ENCODE assay signal across 12 cellular contexts in genomic region chr15:63107895-63108546, GRCh38. TPM values are rescaled to one million over a fixed set of nuclear protein-coding genes. Genes with fewer than 3 reads are reported as not detected.
DNase-seq lines count a peak whose midpoint lies in the region; ATAC-seq and TF ChIP-seq lines count a peak whose summit lies in the region.
"Had no signal": no experiment of that assay in that cellular context is flagged by ENCODE, and none has a peak within 500 bp of the region (broad histone marks: within the 10 kb centered on the region; RNA-seq: fewer than 3 reads in every experiment).

No MANE protein-coding gene starts in this region.

- no peaks in the 10 kb centered on the region for H4K20me1 ChIP-seq in mammary epithelial cell (ENCODE audit: insufficient read depth, low read length)
- H4K20me1 ChIP-seq: BLaER1 had no signal

- H2AFZ ChIP-seq in mammary epithelial cell (ENCODE audit: low read depth, low read length), result peak overlapping the region; percentile 5

- H3K4me2 ChIP-seq in mammary epithelial cell (ENCODE audit: insufficient read depth, low read depth, low read length), result peak overlapping the region; percentile 6
- H3K4me2 ChIP-seq: BLaER1 had no signal

- peak; percentile 44 to 62 for ATAC-seq in lower lobe of right lung

- H3K9me3 ChIP-seq in mammary epithelial cell (replicated peaks; ENCODE audit: insufficient read depth, low read length) (no peaks in the 10 kb centered on the region), lower lobe of right lung (no peaks in the 10 kb centered on the region)
- no peaks in the 10 kb centered on the region for H3K9me3 ChIP-seq in effector memory CD4-positive, alpha-beta T cell (ENCODE audit: control insufficient read depth, low read length)

- H3K9ac ChIP-seq in mammary epithelial cell (ENCODE audit: insufficient read depth, low read length), result no peak overlapping the region
- H3K9ac ChIP-seq: BLaER1 had no signal

- WGBS in mammary epithelial cell (ENCODE audit: low coverage, missing lambda C conversion rate), result 1% methylated on average over 9 of the region's 9 CpGs

- H3K27ac ChIP-seq in mammary epithelial cell (ENCODE audit: insufficient read depth, low read depth, low read length), result no peak overlapping the region
- peak overlapping the region; percentile 36 for H3K27ac ChIP-seq in lower lobe of right lung
- no peak overlapping the region for H3K27ac ChIP-seq in effector memory CD4-positive, alpha-beta T cell (ENCODE audit: insufficient read depth, low read length, poor library complexity, severe bottlenecking)
- H3K27ac ChIP-seq: BLaER1, epithelial cell of prostate had no signal

- H3K4me1 ChIP-seq in mammary epithelial cell (ENCODE audit: insufficient read depth, low read length) (peaks cover 6% of the 10 kb centered on the region), lower lobe of right lung (peaks cover 5% of the 10 kb centered on the region)
- H3K4me1 ChIP-seq in effector memory CD4-positive, alpha-beta T cell (ENCODE audit: control insufficient read depth, insufficient read depth, low read length, poor library complexity, severe bottlenecking), result no peaks in the 10 kb centered on the region
- H3K4me1 ChIP-seq: BLaER1 had no signal

- H3K4me3 ChIP-seq in mammary epithelial cell (replicated peaks in 1 of 3; ENCODE audit: insufficient read depth in 1 of 3, low read depth in 2 of 3, low read length in 3 of 3) (no peak overlapping the region), lower lobe of right lung (no peak overlapping the region)
- H3K4me3 ChIP-seq in effector memory CD4-positive, alpha-beta T cell (ENCODE audit: insufficient read depth, low read depth, low read length, poor library complexity, severe bottlenecking), result no peak overlapping the region
- H3K4me3 ChIP-seq: BLaER1 had no signal

- TF ChIP-seq CTCF in mammary epithelial cell (conservative IDR thresholded peaks at IDR 0.05 in 1 of 2, IDR thresholded peaks at IDR 0.05 in 1 of 2; ENCODE audit: extremely low read depth in 1 of 2, insufficient read depth in 1 of 2, low read depth in 1 of 2, low read length in 2 of 2) (no peak), lower lobe of right lung (IDR thresholded peaks at IDR 0.05) (no peak)

- intact Hi-C loops in mammary epithelial cell (cut with micrococcal nuclease) (no loop called here), lower lobe of right lung (cut with DNase I) (no loop called here)

- H3K36me3 ChIP-seq in mammary epithelial cell (ENCODE audit: insufficient read depth, low read length), result no peaks in the 10 kb centered on the region
- H3K36me3 ChIP-seq in lower lobe of right lung, result no peaks in the 10 kb centered on the region
- H3K36me3 ChIP-seq in effector memory CD4-positive, alpha-beta T cell (ENCODE audit: control insufficient read depth, insufficient read depth, low read length), result no peaks in the 10 kb centered on the region
- H3K36me3 ChIP-seq: BLaER1 had no signal

- H3K27me3 ChIP-seq in mammary epithelial cell (ENCODE audit: insufficient read depth, low read length) (no peaks in the 10 kb centered on the region), lower lobe of right lung (ENCODE audit: low read depth) (no peaks in the 10 kb centered on the region)
- peaks cover 4% of the 10 kb centered on the region for H3K27me3 ChIP-seq in effector memory CD4-positive, alpha-beta T cell (replicated peaks; ENCODE audit: control insufficient read depth, insufficient read depth, low read length, poor library complexity, severe bottlenecking)
- H3K27me3 ChIP-seq: BLaER1 had no signal

- CTCF ChIA-PET in mammary epithelial cell (lab: Charles Lee; ENCODE audit: low non-redundant PET), result no interaction called here

- BruUV-seq in mammary epithelial cell (replicated peaks; lab: Mats Ljungman, UMichigan), result no TSS peak

- DNase-seq in A172 (ENCODE audit: low spot score), result peak; percentile 100
- DNase-seq in HuH-7.5 (ENCODE audit: low spot score), result peak; percentile 47
- DNase-seq in mammary epithelial cell, result peak; percentile 95
- no peak for DNase-seq in lower lobe of right lung
- no peak for DNase-seq in GF-D8 (lab: John Stamatoyannopoulos, UW)
- no peak for DNase-seq in effector memory CD4-positive, alpha-beta T cell
- no peak for DNase-seq in HUDEP-2 (lab: John Stamatoyannopoulos, UW; ENCODE audit: unreplicated experiment in 76 of 76)
- DNase-seq in stimulated activated naive CD4-positive, alpha-beta T cell treated with Interleukin-2 at 50 U/mL for 16 hours (lab: John Stamatoyannopoulos, UW), result no peak
- DNase-seq: activated T-cell treated with anti-CD3 and anti-CD28 coated beads, Interleukin-2, amount 50 U/mL, for 24 hours; SHP77 treated with DMSO at 0.1 percent for 48 hours had no signal

- dilution Hi-C loops in mammary epithelial cell (cut with HindIII; ENCODE audit: low sequenced_read_pairs), result no loop called here

- in situ Hi-C loops in mammary epithelial cell (cut with MboI; ENCODE audit: low sequenced_read_pairs in 2 of 2), result no loop called here

- no peaks in the 10 kb centered on the region for H3K79me2 ChIP-seq in mammary epithelial cell (ENCODE audit: insufficient read depth, low read length)

RNA-seq across cellular contexts. Expression of gene LACTB, which starts 13.6 kb away (rescaled TPM):
- total RNA-seq in A172 (2014; rRNA removed; shearing (Covaris generic)), result 20.4 and 26.5 TPM in 2 replicates
- total RNA-seq in mammary epithelial cell, result 10 to 100 TPM; 17.3 to 23.0 TPM
- polyA plus RNA-seq in mammary epithelial cell, result 8.6 TPM
- polyA minus RNA-seq in mammary epithelial cell, result 17.0 TPM
- 34.7 TPM for total RNA-seq in lower lobe of right lung

RNA-seq across cellular contexts. Expression of gene RPS27L, which starts 49.3 kb away (rescaled TPM):
- 111 and 135 TPM in 2 replicates for total RNA-seq in A172 (2014; rRNA removed; shearing (Covaris generic))
- 100 to 1,000 TPM in 1 of 2 donors, 10 to 100 TPM in 1; 40.5 to 141 TPM for total RNA-seq in mammary epithelial cell
- 113 TPM for polyA plus RNA-seq in mammary epithelial cell
- polyA minus RNA-seq in mammary epithelial cell, result 17.6 TPM
- total RNA-seq in lower lobe of right lung, result 184 TPM

Comparison
In these comparisons a context has a peak if more than half of its experiments do, and no peak if none do; other contexts are left out.
1. DNase-seq: peak in A172 (single experiment), HuH-7.5 (single experiment) and mammary epithelial cell (single experiment); none in lower lobe of right lung (single experiment), GF-D8 (single experiment), effector memory CD4-positive, alpha-beta T cell (0 of 3), HUDEP-2 (0 of 76) and stimulated activated naive CD4-positive, alpha-beta T cell treated with Interleukin-2 at 50 U/mL for 16 hours (single experiment).